ENCODE assay signal across 1 cellular context in genomic region chr17:57902117-57902799, GRCh38.
TF ChIP-seq lines count a peak whose summit lies in the region.

No MANE protein-coding gene starts in this region.

TF ChIP-seq in GM23338, 12 proteins besides CTCF, POLR2A, EP300 and RAD21 (continued from another document):
- TF ChIP-seq ZNF114 (CRISPR knock-in tag; IDR thresholded peaks at IDR 0.05) (no peak), REST (IDR thresholded peaks at IDR 0.05; ENCODE audit: unreplicated experiment) (no peak), CREB1 (CRISPR knock-in tag; IDR thresholded peaks at IDR 0.05; ENCODE audit: low read depth) (no peak)
